In genomic region chr16:84773312-84773711, GRCh38 we compare ENCODE assay signal across 2 cellular contexts.
TF ChIP-seq lines count a peak whose summit lies in the region.

No MANE protein-coding gene starts in this region.

TF ChIP-seq in HepG2, 621 proteins besides CTCF, POLR2A, EP300 and RAD21:
- TF ChIP-seq ZNF430 (CRISPR knock-in tag; IDR thresholded peaks at IDR 0.05) (no peak), RBM22 (optimal IDR thresholded peaks at IDR 0.05; ENCODE audit: low read length) (peak; percentile 55)
TF ChIP-seq in HepG2: peak in this region for 1.

TF ChIP-seq in WTC11, 78 proteins besides CTCF, POLR2A, EP300 and RAD21:
- no peak for TF ChIP-seq GTF2I (CRISPR knock-in tag; conservative IDR thresholded peaks at IDR 0.05)
- no peak for TF ChIP-seq OVOL2 (CRISPR knock-in tag; IDR thresholded peaks at IDR 0.05; ENCODE audit: borderline replicate concordance)
- no peak for TF ChIP-seq ATF2 (CRISPR knock-in tag; IDR thresholded peaks at IDR 0.05; ENCODE audit: borderline replicate concordance, low read depth)
- TF ChIP-seq MYBL2 (CRISPR knock-in tag; IDR thresholded peaks at IDR 0.05), result no peak
- no peak for TF ChIP-seq ERG (CRISPR knock-in tag; IDR thresholded peaks at IDR 0.05)
- TF ChIP-seq FOXJ3 (CRISPR knock-in tag; IDR thresholded peaks at IDR 0.05; ENCODE audit: borderline replicate concordance), result no peak
